ENCODE assay signal across 29 cellular contexts in genomic region chr22:34489861-34490260, GRCh38.
"Had no signal": no experiment of that assay in that cellular context is flagged by ENCODE, and none has a peak within 500 bp of the region (broad histone marks: within the 10 kb centered on the region; RNA-seq: fewer than 3 reads in every experiment).

No MANE protein-coding gene starts in this region.

- H3K36me3 Mint-ChIP-seq: naive thymus-derived CD4-positive, alpha-beta T cell; natural killer cell; natural killer cell treated with Interleukin-12 subunit alpha and Interleukin-12 subunit beta and Interleukin-15 and Interleukin-18, amount 100 ng/mL, for 72 hours; neural progenitor cell had no signal

- H3K27ac Mint-ChIP-seq: naive thymus-derived CD4-positive, alpha-beta T cell; naive thymus-derived CD8-positive, alpha-beta T cell; natural killer cell; natural killer cell treated with Interleukin-12 subunit alpha and Interleukin-12 subunit beta and Interleukin-15 and Interleukin-18, amount 100 ng/mL, for 72 hours; neural progenitor cell; progenitor cell of endocrine pancreas had no signal

- H3K27me3 Mint-ChIP-seq: natural killer cell treated with Interleukin-12 subunit alpha and Interleukin-12 subunit beta and Interleukin-15 and Interleukin-18, amount 100 ng/mL, for 72 hours; progenitor cell of endocrine pancreas had no signal

- H3K4me3 ChIP-seq: neural progenitor cell, ovary, pancreas, psoas muscle, right atrium auricular region, right lobe of liver, sigmoid colon, skin epidermis, smooth muscle cell, spleen had no signal

- H3K27me3 ChIP-seq: neural progenitor cell, neutrophil, ovary, pancreas, right atrium auricular region, right lobe of liver, sigmoid colon, spleen had no signal

- H3K9me3 ChIP-seq: neutrophil, ovary, pancreas, psoas muscle, right atrium auricular region, right lobe of liver had no signal

- H3K4me1 Mint-ChIP-seq: naive thymus-derived CD4-positive, alpha-beta T cell; naive thymus-derived CD8-positive, alpha-beta T cell; natural killer cell; neural progenitor cell had no signal

- H3K36me3 ChIP-seq: neural progenitor cell, neutrophil, ovary, pancreas, right atrium auricular region, right lobe of liver, sigmoid colon, spleen had no signal

- H3K4me3 Mint-ChIP-seq: naive thymus-derived CD4-positive, alpha-beta T cell; naive thymus-derived CD8-positive, alpha-beta T cell; natural killer cell; natural killer cell treated with Interleukin-12 subunit alpha and Interleukin-12 subunit beta and Interleukin-15 and Interleukin-18, amount 100 ng/mL, for 72 hours; nephron progenitor cell; neural crest cell; neural progenitor cell had no signal

- H3K9me3 Mint-ChIP-seq: neural progenitor cell had no signal

- DNase-seq: naive thymus-derived CD4-positive, alpha-beta T cell; naive thymus-derived CD8-positive, alpha-beta T cell; natural killer cell; nephron progenitor cell; nucleus accumbens; occipital lobe; ovary; pancreas; posterior cingulate gyrus; psoas muscle; retina; right cardiac atrium; right lobe of liver; sigmoid colon; small intestine; spleen; stimulated activated CD4-positive, alpha-beta T cell treated with anti-CD3 and anti-CD28 coated beads, Interleukin-12 subunit alpha, Interleukin-12 subunit beta, amount 100 ng/mL, for 4 hours; stimulated activated CD4-positive, alpha-beta T cell treated with anti-CD3 and anti-CD28 coated beads, Interleukin-15, amount 100 ng/mL, for 24 hours; stimulated activated CD4-positive, alpha-beta T cell treated with anti-CD3 and anti-CD28 coated beads, Interleukin-1b, Interleukin-23, amount 100 ng/mL, for 48 hours; stimulated activated CD4-positive, alpha-beta T cell treated with anti-CD3 and anti-CD28 coated beads, Interleukin-2, amount 100 ng/mL, for 24 hours had no signal

- H3K27ac ChIP-seq: neural progenitor cell, neutrophil, ovary, pancreas, parathyroid adenoma, psoas muscle, right atrium auricular region, right lobe of liver, sigmoid colon, skin epidermis, spleen had no signal

- H3K4me1 ChIP-seq: neural progenitor cell, pancreas, parathyroid adenoma, psoas muscle, right atrium auricular region, right lobe of liver, sigmoid colon, spleen had no signal
